ENCODE assay signal across 8 cellular contexts in genomic region chr21:46634427-46634826, GRCh38. TPM values are rescaled to one million over a fixed set of nuclear protein-coding genes. Genes with fewer than 3 reads are reported as not detected.
A peak's percentile ranks its signal among the peaks of the same experiment; 100 is the strongest.
DNase-seq lines count a peak whose midpoint lies in the region; ATAC-seq, FAIRE-seq and TF ChIP-seq lines count a peak whose summit lies in the region.

No MANE protein-coding gene starts in this region.

- peak overlapping the region; percentile 97 for H3K27ac ChIP-seq in PC-3 (ENCODE audit: low read length)

- H3K9me3 ChIP-seq in ES-I3 (ENCODE audit: control insufficient read depth, insufficient read depth, low read length): no peaks in the 10 kb centered on the region
- no peaks in the 10 kb centered on the region for H3K9me3 ChIP-seq in PC-3 (ENCODE audit: low read length)
- no peaks in the 10 kb centered on the region for H3K9me3 ChIP-seq in endocrine pancreas (ENCODE audit: control insufficient read depth, low read length)

- H3K27me3 ChIP-seq in PC-3 (ENCODE audit: low read length): no peaks in the 10 kb centered on the region
- no peaks in the 10 kb centered on the region for H3K27me3 ChIP-seq in endocrine pancreas (ENCODE audit: control insufficient read depth, insufficient read depth, low read length)

- ATAC-seq in PC-3: peak; percentile 23

- peak overlapping the region; percentile 98 for H3K27ac Mint-ChIP-seq in progenitor cell of endocrine pancreas

- no TSS peak for BruUV-seq in PC-3 (replicated peaks; lab: Mats Ljungman, UMichigan)

- no peaks in the 10 kb centered on the region for H3K9me3 Mint-ChIP-seq in progenitor cell of endocrine pancreas (ENCODE audit: low read depth)

- peak overlapping the region; percentile 97 for H3K4me2 ChIP-seq in PC-3 (ENCODE audit: low read length)

- CTCF ChIA-PET in PC-3 (lab: Charles Lee): no interaction called here

- peak; percentile 84 for DNase-seq in PC-3
- DNase-seq in progenitor cell of endocrine pancreas (ENCODE audit: low spot score, unreplicated experiment): no peak
- DNase-seq in GM13977 (ENCODE audit: low spot score): no peak
- no peak for DNase-seq in medulla oblongata (ENCODE audit: extremely low spot score)
- no peak for DNase-seq in HTR-8/SVneo (ENCODE audit: insufficient read length, low spot score)
- no peak for DNase-seq in islet precursor cell

- intact Hi-C loops in PC-3 (cut with micrococcal nuclease): no loop called here

- peaks cover 17% of the 10 kb centered on the region for H4K20me1 ChIP-seq in PC-3 (ENCODE audit: low read length)

- TF ChIP-seq CTCF in PC-3 (conservative IDR thresholded peaks at IDR 0.05; ENCODE audit: low read depth, low read length) (no peak), progenitor cell of endocrine pancreas (IDR thresholded peaks at IDR 0.05; ENCODE audit: unreplicated experiment) (no peak), GM13977 (IDR thresholded peaks at IDR 0.05; ENCODE audit: extremely low read depth, insufficient read depth, missing control alignments) (no peak)

- FAIRE-seq in HTR-8/SVneo (lab: Jason Lieb, UNC): no peak

- peak overlapping the region; percentile 86; the same call in 1 of the 2 replicates for H2AFZ ChIP-seq in PC-3 (ENCODE audit: low read length)

- peaks cover 4% of the 10 kb centered on the region for H3K27me3 Mint-ChIP-seq in progenitor cell of endocrine pancreas

- in situ Hi-C loops in GM13977 (cut with MboI; ENCODE audit: low pct_unique_long_range_greater_than_20kb, low sequenced_read_pairs, unreplicated experiment): no loop called here

- peaks cover 10% of the 10 kb centered on the region for H3K4me1 ChIP-seq in ES-I3 (ENCODE audit: insufficient read depth, low read length)
- H3K4me1 ChIP-seq in PC-3 (ENCODE audit: insufficient read depth, low read length): peaks cover 46% of the 10 kb centered on the region
- H3K4me1 ChIP-seq in endocrine pancreas (ENCODE audit: control insufficient read depth, insufficient read depth, low read length): peaks cover 24% of the 10 kb centered on the region

- H3K36me3 Mint-ChIP-seq in progenitor cell of endocrine pancreas (ENCODE audit: insufficient read depth): peaks cover 1% of the 10 kb centered on the region

- peak overlapping the region; percentile 100 for H3K9ac ChIP-seq in ES-I3 (ENCODE audit: low read depth, low read length)
- peak overlapping the region; percentile 98 for H3K9ac ChIP-seq in PC-3 (ENCODE audit: low read length)
- H3K9ac ChIP-seq in endocrine pancreas (ENCODE audit: control insufficient read depth, insufficient read depth, low read length): no peak overlapping the region

- peak overlapping the region; percentile 95 for H3K4me3 Mint-ChIP-seq in progenitor cell of endocrine pancreas (ENCODE audit: low read depth)

- peaks cover 23% of the 10 kb centered on the region for H3K4me1 Mint-ChIP-seq in progenitor cell of endocrine pancreas (ENCODE audit: low read depth)

- H3K79me2 ChIP-seq in PC-3 (ENCODE audit: low read length): peaks cover 36% of the 10 kb centered on the region

- POLR2A ChIA-PET in PC-3 (lab: Charles Lee; ENCODE audit: unreplicated experiment): interaction anchor here (0.6 kb wide), 1 partner anchor 99 kb away, joined by 4 read pairs; no protein-coding TSS in a partner anchor

- H3F3A ChIP-seq in PC-3 (ENCODE audit: low read length, unreplicated experiment): no peaks in the 10 kb centered on the region

- no peaks in the 10 kb centered on the region for H3K9me2 ChIP-seq in PC-3 (replicated peaks; ENCODE audit: low read length)

- peak overlapping the region; percentile 90 for H3K4me3 ChIP-seq in PC-3 (ENCODE audit: low read length)
- peak overlapping the region; percentile 59 for H3K4me3 ChIP-seq in endocrine pancreas (ENCODE audit: control insufficient read depth, insufficient read depth, low read length)

- H3K36me3 ChIP-seq in ES-I3 (ENCODE audit: insufficient read depth, low read length) (no peaks in the 10 kb centered on the region), PC-3 (ENCODE audit: low read depth, low read length) (peaks cover 3% of the 10 kb centered on the region; the same call in 1 of the 2 replicates), endocrine pancreas (ENCODE audit: control insufficient read depth, insufficient read depth, low read length) (no peaks in the 10 kb centered on the region)

RNA-seq across cellular contexts. Expression of gene PRMT2, which starts 1.0 kb away (rescaled TPM):
- 101 and 128 TPM in 2 replicates for total RNA-seq in PC-3 (2014; rRNA removed)
- total RNA-seq in progenitor cell of endocrine pancreas: 91.9 and 94.1 TPM in 2 replicates

RNA-seq across cellular contexts. Expression of gene S100B, which starts 29.5 kb away (rescaled TPM):
- not detected in 2 replicates for total RNA-seq in PC-3 (2014; rRNA removed)
- total RNA-seq in progenitor cell of endocrine pancreas: not detected in 2 replicates
